ENCODE assay signal across 8 cellular contexts in the genomic region with DNA sequence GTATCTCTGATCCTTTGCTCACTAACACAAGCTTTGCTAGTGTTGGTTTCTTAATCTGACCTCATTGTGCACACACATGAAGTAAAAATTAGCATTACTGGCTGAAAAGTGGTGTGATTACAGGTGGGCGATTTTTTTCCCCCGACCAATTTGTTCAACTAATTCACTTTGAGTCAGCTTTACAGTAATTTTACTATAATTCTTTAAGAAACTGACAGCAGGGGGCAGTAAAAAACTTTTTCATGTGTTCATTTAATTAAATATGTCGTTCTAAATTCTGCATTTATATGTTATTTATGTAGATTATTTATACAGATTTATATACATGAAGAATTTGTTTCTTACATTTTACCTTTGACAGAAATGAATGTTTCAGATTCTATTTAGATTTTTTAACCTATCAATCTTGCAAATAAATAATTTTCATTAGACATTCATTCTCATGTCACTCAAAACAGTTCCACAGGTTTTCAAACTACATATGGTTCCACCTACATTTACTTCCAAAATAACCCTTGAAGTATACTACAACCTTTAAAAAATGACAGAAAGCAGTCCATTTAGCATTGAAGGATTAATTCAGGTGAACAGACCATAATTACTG. TPM values are rescaled to one million over a fixed set of nuclear protein-coding genes. Genes with fewer than 3 reads are reported as not detected.
DNase-seq lines count a peak whose midpoint lies in the region; ATAC-seq and TF ChIP-seq lines count a peak whose summit lies in the region.

No MANE protein-coding gene starts in this region.

- ATAC-seq in GM23338 (no peak), HG02852 (IDR thresholded peaks at IDR 0.05; ENCODE audit: unreplicated experiment) (no peak), HG03135 (IDR thresholded peaks at IDR 0.05; ENCODE audit: unreplicated experiment) (no peak)

- no peaks in the 10 kb centered on the region for H3K79me2 ChIP-seq in GM23338 (replicated peaks; ENCODE audit: insufficient read depth)
- H3K79me2 ChIP-seq in SK-N-SH (ENCODE audit: insufficient read depth), result no peaks in the 10 kb centered on the region
- no peaks in the 10 kb centered on the region for H3K79me2 ChIP-seq in hepatocyte

- no peak overlapping the region for H3K27ac Mint-ChIP-seq in GM23338

- H3K27me3 Mint-ChIP-seq in GM23338 (ENCODE audit: insufficient read depth, low read depth, poor library complexity), result no peaks in the 10 kb centered on the region

- WGBS in SK-N-SH (ENCODE audit: low lambda C conversion rate), result 2% methylated on average over 3 of the region's 3 CpGs
- 35% methylated on average over 3 of the region's 3 CpGs for WGBS in hepatocyte (ENCODE audit: low lambda C conversion rate, missing lambda C conversion rate)

- no peaks in the 10 kb centered on the region for H3K27me3 ChIP-seq in A673 (replicated peaks; ENCODE audit: insufficient read depth, low read depth, low read length, poor library complexity)
- H3K27me3 ChIP-seq in GM23338 (ENCODE audit: insufficient read depth), result no peaks in the 10 kb centered on the region
- H3K27me3 ChIP-seq in SK-N-SH (ENCODE audit: insufficient read depth), result no peaks in the 10 kb centered on the region
- no peaks in the 10 kb centered on the region for H3K27me3 ChIP-seq in hepatocyte
- no peaks in the 10 kb centered on the region for H3K27me3 ChIP-seq in MG63

- no peaks in the 10 kb centered on the region; the same call in 1 of the 2 replicates for H4K20me1 ChIP-seq in GM23338 (replicated peaks; ENCODE audit: insufficient read depth)
- H4K20me1 ChIP-seq in SK-N-SH (ENCODE audit: insufficient read depth), result no peaks in the 10 kb centered on the region
- no peaks in the 10 kb centered on the region for H4K20me1 ChIP-seq in hepatocyte (ENCODE audit: insufficient read depth, poor library complexity, severe bottlenecking)

- peak; percentile 57 for TF ChIP-seq RAD21 in SK-N-SH (IDR thresholded peaks at IDR 0.05; ENCODE audit: low read length)

- intact Hi-C loops in A673 (cut with micrococcal nuclease; ENCODE audit: unreplicated experiment), result loop anchor here (1.0 to 10.0 kb wide), 5 partner anchors 200 to 978 kb away; no protein-coding TSS in a partner anchor

- POLR2A ChIA-PET in A673 (lab: Charles Lee; ENCODE audit: low non-redundant PET) (no interaction called here), SK-N-SH (lab: Yijun Ruan, JAX) (no interaction called here)

- no peak overlapping the region for H3K9ac ChIP-seq in SK-N-SH

- H3K9me3 ChIP-seq in A673 (ENCODE audit: low read depth, low read length, poor library complexity, severe bottlenecking), result no peaks in the 10 kb centered on the region
- no peaks in the 10 kb centered on the region for H3K9me3 ChIP-seq in SK-N-SH
- H3K9me3 ChIP-seq in hepatocyte (ENCODE audit: low read depth), result no peaks in the 10 kb centered on the region
- no peaks in the 10 kb centered on the region for H3K9me3 ChIP-seq in MG63

- H3K27ac ChIP-seq in A673 (ENCODE audit: low read depth, low read length, poor library complexity, severe bottlenecking) (no peak overlapping the region), GM23338 (ENCODE audit: low read depth) (no peak overlapping the region), SK-N-SH (ENCODE audit: low read depth in 2 of 2, low read length in 1 of 2) (no peak overlapping the region), hepatocyte (no peak overlapping the region)

- H3K4me3 ChIP-seq in A673 (ENCODE audit: low read depth, low read length, poor library complexity, severe bottlenecking) (no peak overlapping the region), GM23338 (no peak overlapping the region), SK-N-SH (ENCODE audit: low read depth in 2 of 2, low read length in 1 of 2) (no peak overlapping the region), hepatocyte (no peak overlapping the region), MG63 (no peak overlapping the region)

- H3K9me3 Mint-ChIP-seq in GM23338, result no peaks in the 10 kb centered on the region

- H3K4me3 Mint-ChIP-seq in GM23338, result no peak overlapping the region

- H3K9me2 ChIP-seq in GM23338 (ENCODE audit: insufficient read depth) (no peaks in the 10 kb centered on the region; the same call in 1 of the 2 replicates), SK-N-SH (no peaks in the 10 kb centered on the region), hepatocyte (replicated peaks; ENCODE audit: insufficient read depth) (no peaks in the 10 kb centered on the region)

- H3K36me3 ChIP-seq in A673 (ENCODE audit: insufficient read depth, low read length, poor library complexity, severe bottlenecking) (no peaks in the 10 kb centered on the region), GM23338 (ENCODE audit: insufficient read depth) (no peaks in the 10 kb centered on the region), SK-N-SH (replicated peaks in 1 of 2; ENCODE audit: control insufficient read depth in 1 of 2, insufficient read depth in 2 of 2, low read length in 1 of 2) (no peaks in the 10 kb centered on the region), hepatocyte (replicated peaks; ENCODE audit: insufficient read depth, low read depth) (no peaks in the 10 kb centered on the region), MG63 (no peaks in the 10 kb centered on the region)

- peak; percentile 67 for DNase-seq in A673 (ENCODE audit: low spot score)
- peak; percentile 57 for DNase-seq in GM23338 (ENCODE audit: low spot score)
- peak; percentile 22 for DNase-seq in SK-N-SH
- DNase-seq in hepatocyte (ENCODE audit: low spot score), result peak; percentile 67
- no peak for DNase-seq in MG63
- DNase-seq in retina, result no peak

- H2AFZ ChIP-seq in GM23338 (no peak overlapping the region), SK-N-SH (ENCODE audit: low read depth) (no peak overlapping the region), hepatocyte (no peak overlapping the region)

- no TSS peak for BruUV-seq in A673 (replicated peaks; lab: Mats Ljungman, UMichigan)

- H3F3A ChIP-seq in GM23338 (replicated peaks; ENCODE audit: low read depth) (no peaks in the 10 kb centered on the region), SK-N-SH (replicated peaks; ENCODE audit: insufficient read depth) (peaks cover 6% of the 10 kb centered on the region)

- H3K36me3 Mint-ChIP-seq in GM23338 (ENCODE audit: low read depth), result no peaks in the 10 kb centered on the region

- H3K4me2 ChIP-seq in GM23338 (no peak overlapping the region), SK-N-SH (no peak overlapping the region), hepatocyte (no peak overlapping the region)

- H3K4me1 ChIP-seq in A673 (ENCODE audit: insufficient read depth, low read length, poor library complexity, severe bottlenecking) (peaks cover 4% of the 10 kb centered on the region), GM23338 (ENCODE audit: insufficient read depth) (no peaks in the 10 kb centered on the region), SK-N-SH (ENCODE audit: control insufficient read depth in 1 of 2, insufficient read depth in 2 of 2, low read depth in 1 of 2, low read length in 1 of 2) (peaks cover 0 to 4% of the 10 kb centered on the region in 2 experiments; a peak in 3 of 4 replicates), hepatocyte (ENCODE audit: insufficient read depth) (no peaks in the 10 kb centered on the region)

- TF ChIP-seq EP300 in SK-N-SH (IDR thresholded peaks at IDR 0.05; ENCODE audit: borderline replicate concordance in 1 of 2, low read depth in 1 of 2, low read length in 1 of 2), result no peak

- no peaks in the 10 kb centered on the region for H3K4me1 Mint-ChIP-seq in GM23338

- CTCF ChIA-PET in A673 (lab: Charles Lee), result interaction anchor here (0.9 to 1.6 kb wide), 2 partner anchors 407 to 496 kb away, joined by 3 to 5 read pairs; partner anchors contain the start of gene CBR4
- CTCF ChIA-PET in SK-N-SH (lab: Yijun Ruan, JAX), result interaction anchor here (0.7 to 4.4 kb wide), 20 partner anchors 8 to 495 kb away, joined by 3 to 48 read pairs (median 4); partner anchors contain the start of gene PALLD

- TF ChIP-seq CTCF in A673 (conservative IDR thresholded peaks at IDR 0.05; ENCODE audit: low read depth, low read length) (peak; percentile 65), GM23338 (conservative IDR thresholded peaks at IDR 0.05; ENCODE audit: low read depth in 2 of 2) (peak in 1 of 2 experiments; percentile 49; a peak in 3 of 4 replicates), SK-N-SH (IDR thresholded peaks at IDR 0.05) (peak; percentile 68), hepatocyte (IDR thresholded peaks at IDR 0.05; ENCODE audit: poor library complexity) (peak; percentile 74)

TF ChIP-seq in GM23338, 12 proteins besides CTCF, POLR2A, EP300 and RAD21 (continues in another document):
- TF ChIP-seq CREB1 (CRISPR knock-in tag; IDR thresholded peaks at IDR 0.05; ENCODE audit: low read depth) (no peak), NANOG (IDR thresholded peaks at IDR 0.05; ENCODE audit: borderline replicate concordance) (no peak), EZH2 (IDR thresholded peaks at IDR 0.05; ENCODE audit: low read depth, unreplicated experiment) (no peak)

TF ChIP-seq in SK-N-SH, 30 proteins besides CTCF, POLR2A, EP300 and RAD21:
- TF ChIP-seq SIN3A (IDR thresholded peaks at IDR 0.05; ENCODE audit: borderline replicate concordance, low read depth, low read length), result no peak
- TF ChIP-seq NRF1 (IDR thresholded peaks at IDR 0.05; ENCODE audit: low read depth, low read length), result no peak
- peak; percentile 29; the same call in 1 of the 2 replicates for TF ChIP-seq SMC3 (IDR thresholded peaks at IDR 0.05; ENCODE audit: low read depth, low read length)
- no peak for TF ChIP-seq NFIC (IDR thresholded peaks at IDR 0.05; ENCODE audit: borderline replicate concordance)
- TF ChIP-seq TAF1 (IDR thresholded peaks at IDR 0.05; ENCODE audit: borderline replicate concordance, low read depth, low read length), result no peak
TF ChIP-seq in SK-N-SH: peak in this region for 1.

RNA-seq across cellular contexts. Expression of gene PALLD, which starts 17.5 kb away (rescaled TPM):
- total RNA-seq in A673 (2021) (44.1 and 58.7 TPM in 2 replicates), hepatocyte (68.9 and 85.2 TPM in 2 replicates)
- 23.5 and 30.2 TPM in 2 replicates for total RNA-seq in GM23338 (2014; rRNA removed; shearing (Covaris generic))
- polyA plus RNA-seq in GM23338 (2016; fragmentation: Nextera tagmentation; extraction: Ambion mirVana) (11.6 and 13.1 TPM in 2 replicates), SK-N-SH (2012; rRNA removed) (22.4 and 33.0 TPM in 2 replicates), hepatocyte (65.0 and 82.7 TPM in 2 replicates)
- polyA plus RNA-seq in SK-N-SH (2012; cell fraction: cytosol; rRNA removed), result 54.6 and 60.0 TPM in 2 replicates
- 38.7 and 55.5 TPM in 2 replicates for polyA plus RNA-seq in SK-N-SH (2012; cell fraction: nucleus; rRNA removed)
- total RNA-seq in MG63 (2014; rRNA removed; shearing (Covaris generic); ENCODE audit: low replicate concordance), result 40.2 and 46.8 TPM in 2 replicates

RNA-seq across cellular contexts. Expression of gene DDX60L, which starts 34.1 kb away (rescaled TPM):
- total RNA-seq in A673 (2021) (8.6 and 9.8 TPM in 2 replicates), hepatocyte (11.3 and 23.1 TPM in 2 replicates)
- total RNA-seq in GM23338 (2014; rRNA removed; shearing (Covaris generic)), result 2.3 and 3.3 TPM in 2 replicates
- polyA plus RNA-seq in GM23338 (2016; fragmentation: Nextera tagmentation; extraction: Ambion mirVana) (1.2 TPM in 2 replicates), SK-N-SH (2012; rRNA removed) (5.6 and 7.1 TPM in 2 replicates), hepatocyte (4.8 and 6.8 TPM in 2 replicates)
- polyA plus RNA-seq in SK-N-SH (2012; cell fraction: cytosol; rRNA removed), result 6.1 and 6.6 TPM in 2 replicates
- polyA plus RNA-seq in SK-N-SH (2012; cell fraction: nucleus; rRNA removed), result 10.6 and 21.5 TPM in 2 replicates
- total RNA-seq in MG63 (2014; rRNA removed; shearing (Covaris generic); ENCODE audit: low replicate concordance), result 7.6 and 8.1 TPM in 2 replicates

Comparison
In these comparisons a context has a peak if more than half of its experiments do, and no peak if none do; other contexts are left out.
1. DNase-seq: peak in A673 (single experiment), GM23338 (single experiment), SK-N-SH (single experiment) and hepatocyte (single experiment); none in MG63 (single experiment) and retina (single experiment).